Comparison of ENCODE assay signal across 7 cellular contexts in genomic region chr6:83055366-83055964, GRCh38. TPM values are rescaled to one million over a fixed set of nuclear protein-coding genes. Genes with fewer than 3 reads are reported as not detected.
DNase-seq lines count a peak whose midpoint lies in the region; ATAC-seq, FAIRE-seq and TF ChIP-seq lines count a peak whose summit lies in the region.

No MANE protein-coding gene starts in this region.

- no peaks in the 10 kb centered on the region for H3K27me3 ChIP-seq in upper lobe of left lung

- TF ChIP-seq EP300 in upper lobe of left lung (IDR thresholded peaks at IDR 0.05), result no peak

- FAIRE-seq in H54 (lab: Jason Lieb, UNC), result peak; percentile 75

- 27 to 39% methylated on average over 6 of the region's 6 CpGs for WGBS in upper lobe of left lung, 2 donors

- H3K36me3 ChIP-seq in upper lobe of left lung, result peaks cover 0 to 13% (median 0%) of the 10 kb centered on the region in 4 donors

- H3K4me3 ChIP-seq in upper lobe of left lung, result no peak overlapping the region

- no peak overlapping the region for H3K4me3 Mint-ChIP-seq in WTC11

- H3K27ac Mint-ChIP-seq in WTC11, result no peak overlapping the region

- no peak for TF ChIP-seq POLR2A in H54 (IDR thresholded peaks at IDR 0.05; ENCODE audit: low read depth, low read length)
- TF ChIP-seq POLR2A in upper lobe of left lung (IDR thresholded peaks at IDR 0.05), result no peak

- peaks cover 0 to 5% (median 1%) of the 10 kb centered on the region in 4 donors for H3K4me1 ChIP-seq in upper lobe of left lung

- ATAC-seq in WTC11 (peak; percentile 79), upper lobe of left lung (ENCODE audit: low FRiP score in 2 of 2) (peak in 1 of 2 donors; percentile 83)

- peak; percentile 57 for DNase-seq in ELF-1 (ENCODE audit: low read depth, low spot score)
- DNase-seq in H54 (ENCODE audit: insufficient read length, low spot score), result no peak
- peak; percentile 7 for DNase-seq in NCI-H2029 (lab: John Stamatoyannopoulos, UW)
- peak; percentile 44 for DNase-seq in WTC11 (ENCODE audit: low spot score)
- peak; percentile 70 for DNase-seq in epidermal melanocyte (ENCODE audit: insufficient read length, low spot score)
- DNase-seq in midbrain (lab: John Stamatoyannopoulos, UW), result peak; percentile 67
- DNase-seq in upper lobe of left lung, result no peak

- H3K27ac ChIP-seq in upper lobe of left lung, result no peak overlapping the region

- no peaks in the 10 kb centered on the region for H3K9me3 Mint-ChIP-seq in WTC11

- TF ChIP-seq CTCF in WTC11 (IDR thresholded peaks at IDR 0.05) (peak; percentile 69), upper lobe of left lung (IDR thresholded peaks at IDR 0.05) (peak; percentile 45 to 79 (median 74))

- no peaks in the 10 kb centered on the region; the same call in 1 of the 2 replicates for H3K27me3 Mint-ChIP-seq in WTC11 (ENCODE audit: low read depth)

- CTCF ChIA-PET in WTC11 (lab: Charles Lee), result interaction anchor here (0.5 to 0.6 kb wide), 2 partner anchors 170 to 233 kb away, joined by 3 read pairs; no protein-coding TSS in a partner anchor

- POLR2A ChIA-PET in WTC11 (lab: Charles Lee), result no interaction called here

- no peaks in the 10 kb centered on the region for H3K9me3 ChIP-seq in upper lobe of left lung

- peaks cover 5% of the 10 kb centered on the region for H3K4me1 Mint-ChIP-seq in WTC11

- H3K36me3 Mint-ChIP-seq in WTC11, result peaks cover 27% of the 10 kb centered on the region

TF ChIP-seq in WTC11, 78 proteins besides CTCF, POLR2A, EP300 and RAD21:
- TF ChIP-seq HMGXB4 (CRISPR knock-in tag; IDR thresholded peaks at IDR 0.05), result no peak
- TF ChIP-seq ZBTB21 (CRISPR knock-in tag; IDR thresholded peaks at IDR 0.05; ENCODE audit: borderline replicate concordance), result no peak
- no peak for TF ChIP-seq GTF2I (CRISPR knock-in tag; conservative IDR thresholded peaks at IDR 0.05)
- no peak for TF ChIP-seq E2F5 (CRISPR knock-in tag; IDR thresholded peaks at IDR 0.05)
- no peak for TF ChIP-seq ZMAT4 (CRISPR knock-in tag; IDR thresholded peaks at IDR 0.05)
- no peak for TF ChIP-seq ATF3 (CRISPR knock-in tag; conservative IDR thresholded peaks at IDR 0.05)
- TF ChIP-seq E2F1 (CRISPR knock-in tag; IDR thresholded peaks at IDR 0.05), result no peak

RNA-seq across cellular contexts. Expression of gene UBE3D, which starts 10.2 kb away (rescaled TPM):
- 14.0 to 17.4 TPM (median 14.7 TPM) in 3 replicates for total RNA-seq in WTC11 (2021)
- 10 to 100 TPM in 2 of 6 donors, 1 to 10 TPM in 4; 4.0 to 20.7 (median 8.7) TPM for total RNA-seq in upper lobe of left lung

RNA-seq across cellular contexts. Expression of gene DOP1A, which starts 12.0 kb away (rescaled TPM):
- 13.1 to 16.9 TPM (median 15.1 TPM) in 3 replicates for total RNA-seq in WTC11 (2021)
- total RNA-seq in upper lobe of left lung, result 10 to 100 TPM; 20.0 to 51.6 (median 25.7) TPM

Comparison
In these comparisons a context has a peak if more than half of its experiments do, and no peak if none do; other contexts are left out.
1. DNase-seq: peak in ELF-1 (single experiment), NCI-H2029 (single experiment), WTC11 (single experiment), epidermal melanocyte (single experiment) and midbrain (single experiment); none in H54 (single experiment) and upper lobe of left lung (0 of 2).